Comparison of ENCODE assay signal across 8 cellular contexts in the genomic region with DNA sequence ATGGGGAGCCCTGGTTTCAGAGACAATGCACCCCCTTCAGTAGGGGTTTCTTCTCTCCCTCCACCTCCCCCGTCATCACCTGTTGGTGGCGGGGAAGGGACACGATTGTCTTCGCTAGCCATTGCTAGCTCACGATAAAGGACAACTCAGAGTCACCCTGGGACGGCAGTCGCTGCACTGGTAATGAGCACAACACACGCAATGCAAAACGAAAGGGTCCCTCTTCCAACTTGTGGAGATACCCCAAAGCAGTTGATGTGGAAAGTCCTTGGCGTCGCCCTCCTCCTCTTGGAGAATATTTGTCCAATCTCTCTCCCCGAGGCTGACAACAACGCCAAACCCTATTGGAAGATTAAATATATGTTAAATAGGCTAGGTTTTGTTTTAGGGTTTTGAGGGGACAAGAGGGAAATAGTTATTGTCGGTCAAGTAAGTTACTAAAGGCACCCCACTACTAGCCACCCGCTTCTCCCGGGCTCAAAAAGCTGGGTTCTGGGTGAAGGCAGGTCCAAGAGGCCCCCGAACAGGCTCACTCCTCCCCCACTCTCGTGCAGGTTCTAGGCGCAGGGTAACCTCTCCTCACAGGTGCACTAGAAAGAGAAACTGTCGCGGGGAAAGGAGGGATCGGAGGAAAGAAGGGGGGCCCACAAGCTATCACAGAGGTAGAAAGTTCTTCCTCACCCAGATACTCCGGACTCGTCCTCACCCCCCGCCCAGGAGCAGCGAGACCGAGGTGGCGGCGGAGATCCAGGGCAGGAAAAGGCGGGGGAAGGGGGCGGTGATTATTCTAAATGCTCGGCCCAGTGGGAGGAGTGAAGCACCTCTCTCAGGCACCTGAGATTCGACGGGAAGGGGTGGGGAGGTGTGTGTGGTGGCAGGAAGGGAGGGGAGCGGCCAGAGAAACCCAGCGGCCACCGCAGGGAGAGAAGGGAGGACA. TPM values are rescaled to one million over a fixed set of nuclear protein-coding genes. Genes with fewer than 3 reads are reported as not detected.
DNase-seq lines count a peak whose midpoint lies in the region; ATAC-seq and TF ChIP-seq lines count a peak whose summit lies in the region.

A gene with protein sequence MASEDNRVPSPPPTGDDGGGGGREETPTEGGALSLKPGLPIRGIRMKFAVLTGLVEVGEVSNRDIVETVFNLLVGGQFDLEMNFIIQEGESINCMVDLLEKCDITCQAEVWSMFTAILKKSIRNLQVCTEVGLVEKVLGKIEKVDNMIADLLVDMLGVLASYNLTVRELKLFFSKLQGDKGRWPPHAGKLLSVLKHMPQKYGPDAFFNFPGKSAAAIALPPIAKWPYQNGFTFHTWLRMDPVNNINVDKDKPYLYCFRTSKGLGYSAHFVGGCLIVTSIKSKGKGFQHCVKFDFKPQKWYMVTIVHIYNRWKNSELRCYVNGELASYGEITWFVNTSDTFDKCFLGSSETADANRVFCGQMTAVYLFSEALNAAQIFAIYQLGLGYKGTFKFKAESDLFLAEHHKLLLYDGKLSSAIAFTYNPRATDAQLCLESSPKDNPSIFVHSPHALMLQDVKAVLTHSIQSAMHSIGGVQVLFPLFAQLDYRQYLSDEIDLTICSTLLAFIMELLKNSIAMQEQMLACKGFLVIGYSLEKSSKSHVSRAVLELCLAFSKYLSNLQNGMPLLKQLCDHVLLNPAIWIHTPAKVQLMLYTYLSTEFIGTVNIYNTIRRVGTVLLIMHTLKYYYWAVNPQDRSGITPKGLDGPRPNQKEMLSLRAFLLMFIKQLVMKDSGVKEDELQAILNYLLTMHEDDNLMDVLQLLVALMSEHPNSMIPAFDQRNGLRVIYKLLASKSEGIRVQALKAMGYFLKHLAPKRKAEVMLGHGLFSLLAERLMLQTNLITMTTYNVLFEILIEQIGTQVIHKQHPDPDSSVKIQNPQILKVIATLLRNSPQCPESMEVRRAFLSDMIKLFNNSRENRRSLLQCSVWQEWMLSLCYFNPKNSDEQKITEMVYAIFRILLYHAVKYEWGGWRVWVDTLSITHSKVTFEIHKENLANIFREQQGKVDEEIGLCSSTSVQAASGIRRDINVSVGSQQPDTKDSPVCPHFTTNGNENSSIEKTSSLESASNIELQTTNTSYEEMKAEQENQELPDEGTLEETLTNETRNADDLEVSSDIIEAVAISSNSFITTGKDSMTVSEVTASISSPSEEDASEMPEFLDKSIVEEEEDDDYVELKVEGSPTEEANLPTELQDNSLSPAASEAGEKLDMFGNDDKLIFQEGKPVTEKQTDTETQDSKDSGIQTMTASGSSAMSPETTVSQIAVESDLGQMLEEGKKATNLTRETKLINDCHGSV (N-terminal part only) (minus strand): TSS at position 764 of the 937 bp plus-strand sequence. CDS start 642 bp downstream, at position 122.

- H3K4me1 Mint-ChIP-seq in endothelial cell (ENCODE audit: unreplicated experiment) (peaks cover 19% of the 10 kb centered on the region), mesothelial cell of epicardium (peaks cover 26% of the 10 kb centered on the region)

- H3K36me3 ChIP-seq in NT2/D1 (ENCODE audit: insufficient read depth, insufficient read length, low read length), result peaks cover 4% of the 10 kb centered on the region

- H3K36me3 Mint-ChIP-seq in endothelial cell (ENCODE audit: low read depth, unreplicated experiment), result no peaks in the 10 kb centered on the region
- H3K36me3 Mint-ChIP-seq in mesothelial cell of epicardium, result no peaks in the 10 kb centered on the region

- ATAC-seq in GM21390 (IDR thresholded peaks at IDR 0.05; ENCODE audit: unreplicated experiment), result peak; percentile 72

- H3K9me3 ChIP-seq in NT2/D1 (ENCODE audit: insufficient read depth, low read length), result no peaks in the 10 kb centered on the region

- peak; percentile 89 for DNase-seq in COLO668 (lab: John Stamatoyannopoulos, UW; ENCODE audit: unreplicated experiment)
- DNase-seq in HUDEP-2 (lab: John Stamatoyannopoulos, UW; ENCODE audit: unreplicated experiment in 76 of 76), result peak in 73 of 76 experiments; percentile 19 to 91 (median 70)
- DNase-seq in NT2/D1 (ENCODE audit: low read depth, low spot score), result peak; percentile 61
- DNase-seq in activated CD8-positive, alpha-beta memory T cell treated with anti-CD3 and anti-CD28 coated beads, Interleukin-2, amount 50 U/mL, for 24 hours (ENCODE audit: extremely low read depth), result peak; percentile 63
- DNase-seq in endothelial cell (ENCODE audit: low spot score), result peak; percentile 69
- DNase-seq in mesothelial cell of epicardium (ENCODE audit: low spot score in 2 of 2, unreplicated experiment in 2 of 2), result peak; percentile 52 to 80
- peak; percentile 73 to 76 for DNase-seq in stimulated activated CD8-positive, alpha-beta memory T cell treated with anti-CD3 and anti-CD28 coated beads, Interleukin-15, amount 100 ng/mL, for 48 hours (ENCODE audit: low read depth in 2 of 2)

- no peaks in the 10 kb centered on the region for H3K27me3 ChIP-seq in NT2/D1 (ENCODE audit: insufficient read depth, insufficient read length)

- H3K4me1 ChIP-seq in NT2/D1 (ENCODE audit: insufficient read depth, insufficient read length), result no peaks in the 10 kb centered on the region

- H3K4me3 Mint-ChIP-seq in endothelial cell (ENCODE audit: unreplicated experiment), result peak within 1 kb of the TSS; percentile 100
- peak within 1 kb of the TSS; percentile 100 for H3K4me3 Mint-ChIP-seq in mesothelial cell of epicardium

- no peak for TF ChIP-seq CTCF in endothelial cell (IDR thresholded peaks at IDR 0.05; ENCODE audit: unreplicated experiment)
- TF ChIP-seq CTCF in mesothelial cell of epicardium (IDR thresholded peaks at IDR 0.05; ENCODE audit: unreplicated experiment), result no peak

- H3K27me3 Mint-ChIP-seq in endothelial cell (ENCODE audit: unreplicated experiment) (peaks cover 3% of the 10 kb centered on the region), mesothelial cell of epicardium (ENCODE audit: low read depth) (no peaks in the 10 kb centered on the region)

- H3K9me3 Mint-ChIP-seq in endothelial cell (ENCODE audit: unreplicated experiment), result no peaks in the 10 kb centered on the region
- no peaks in the 10 kb centered on the region for H3K9me3 Mint-ChIP-seq in mesothelial cell of epicardium

- H3K27ac Mint-ChIP-seq in endothelial cell (ENCODE audit: unreplicated experiment), result peak within 1 kb of the TSS; percentile 89
- H3K27ac Mint-ChIP-seq in mesothelial cell of epicardium, result peak within 1 kb of the TSS; percentile 99

- H3K4me3 ChIP-seq in NT2/D1 (ENCODE audit: insufficient read length, low read depth), result peak within 1 kb of the TSS; percentile 85

- peak within 1 kb of the TSS; percentile 93 for H3K9ac ChIP-seq in NT2/D1 (ENCODE audit: insufficient read length, low read depth)

RNA-seq across cellular contexts. Expression of the gene that starts here (rescaled TPM):
- total RNA-seq in endothelial cell (ENCODE audit: unreplicated experiment) (44.3 TPM), mesothelial cell of epicardium (61.8 to 66.9 TPM (median 66.2 TPM) in 3 replicates)

Comparison
In these comparisons a context has a peak if more than half of its experiments do, and no peak if none do; other contexts are left out.
1. Peak in every context shown above with its lines: DNase-seq, ATAC-seq and H3K4me3 ChIP-seq.